10 cellular contexts compared by ENCODE assay signal in the genomic region with DNA sequence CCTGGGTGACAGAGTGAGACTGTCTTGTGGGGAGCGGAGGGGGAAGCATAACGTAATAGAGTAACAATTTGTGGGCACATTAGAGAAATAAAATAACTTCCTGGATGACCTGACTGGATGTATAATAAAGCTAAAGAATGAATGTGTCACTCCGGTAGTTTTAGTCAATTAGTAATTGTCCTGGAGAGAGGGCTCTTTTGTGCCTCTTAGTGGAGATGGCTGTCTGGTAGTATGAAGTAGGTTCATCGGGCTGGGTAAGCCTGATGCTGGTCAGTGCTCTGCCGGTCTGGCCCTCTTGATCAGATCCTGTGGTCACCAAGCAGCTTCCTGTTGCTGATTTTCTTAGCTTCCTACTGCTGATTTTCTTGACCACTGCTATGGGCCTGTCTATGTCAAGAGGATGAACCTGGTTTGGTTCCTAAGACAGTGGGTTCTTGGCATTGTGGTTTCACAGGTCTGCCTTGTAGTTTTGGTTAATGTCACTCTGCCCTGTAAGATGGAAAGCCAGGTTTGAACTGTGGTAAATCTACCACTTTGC. TPM values are rescaled to one million over a fixed set of nuclear protein-coding genes. Genes with fewer than 3 reads are reported as not detected.
A peak's percentile ranks its signal among the peaks of the same experiment; 100 is the strongest.
DNase-seq lines count a peak whose midpoint lies in the region; ATAC-seq, FAIRE-seq and TF ChIP-seq lines count a peak whose summit lies in the region.
"Had no signal": no experiment of that assay in that cellular context is flagged by ENCODE, and none has a peak within 500 bp of the region (broad histone marks: within the 10 kb centered on the region; RNA-seq: fewer than 3 reads in every experiment).

No MANE protein-coding gene starts in this region.

- peaks cover 0 to 5% (median 0%) of the 10 kb centered on the region in 3 donors for H3K36me3 ChIP-seq in pancreas
- no peaks in the 10 kb centered on the region for H3K36me3 ChIP-seq in uterus
- H3K36me3 ChIP-seq in small intestine (ENCODE audit: control insufficient read depth in 2 of 2, insufficient read depth in 2 of 2, low read length in 2 of 2), result peaks cover 2 to 7% of the 10 kb centered on the region in 2 donors

- peak overlapping the region in 1 of 4 donors; percentile 51 for H3K27ac ChIP-seq in pancreas
- no peak overlapping the region for H3K27ac ChIP-seq in uterus
- H3K27ac ChIP-seq in small intestine (ENCODE audit: low read depth in 1 of 2, low read length in 1 of 2), result no peak overlapping the region
- H3K27ac ChIP-seq: PC-9 had no signal

- H3K27ac Mint-ChIP-seq in WTC11, result peak overlapping the region; percentile 24; the same call in 1 of the 2 replicates

- H3K27me3 ChIP-seq in pancreas (no peaks in the 10 kb centered on the region), uterus (no peaks in the 10 kb centered on the region), small intestine (ENCODE audit: control insufficient read depth in 2 of 2, insufficient read depth in 2 of 2, low read length in 2 of 2) (no peaks in the 10 kb centered on the region)

- DNase-seq in WTC11 (ENCODE audit: low spot score) (no peak), pancreas (no peak), NCI-H446 (lab: John Stamatoyannopoulos, UW) (no peak), NCI-H526 (lab: John Stamatoyannopoulos, UW) (no peak), uterus (no peak), small intestine (no peak)
- DNase-seq: PC-9 had no signal

- no peaks in the 10 kb centered on the region for H3K4me1 ChIP-seq in pancreas
- no peaks in the 10 kb centered on the region for H3K4me1 ChIP-seq in uterus
- no peaks in the 10 kb centered on the region for H3K4me1 ChIP-seq in small intestine (ENCODE audit: control insufficient read depth in 2 of 2, insufficient read depth in 1 of 2, low read depth in 1 of 2, low read length in 1 of 2)

- H3K9me3 ChIP-seq in pancreas (no peaks in the 10 kb centered on the region), uterus (no peaks in the 10 kb centered on the region), small intestine (ENCODE audit: control insufficient read depth, low read depth) (no peaks in the 10 kb centered on the region)

- intact Hi-C loops in pancreas (cut with DNase I) (no loop called here), uterus (cut with DNase I; ENCODE audit: low total_unique reads) (no loop called here)

- no peak for TF ChIP-seq POLR2A in uterus (IDR thresholded peaks at IDR 0.05)

- ATAC-seq in GM19023 (IDR thresholded peaks at IDR 0.05; ENCODE audit: unreplicated experiment) (peak; percentile 58), HG02759 (IDR thresholded peaks at IDR 0.05; ENCODE audit: unreplicated experiment) (peak; percentile 69), WTC11 (no peak), pancreas (peak; percentile 32 to 61 (median 49))

- WGBS in pancreas, 2 donors, result 71 to 74% methylated on average over 5 of the region's 5 CpGs
- 82 to 91% (median 83%) methylated on average over 5 of the region's 5 CpGs for WGBS in small intestine, 3 donors

- 0 out of 2 replicates have a peak, but pooled peaks cover 3% of the 10 kb centered on the region for H3K4me1 Mint-ChIP-seq in WTC11

- no peak overlapping the region for H3K4me3 Mint-ChIP-seq in WTC11

- FAIRE-seq in pancreas (lab: Jason Lieb, UNC) (no peak), small intestine (lab: Jason Lieb, UNC) (no peak)
- FAIRE-seq: H1 had no signal

- POLR2A ChIA-PET in WTC11 (lab: Charles Lee), result no interaction called here

- H3K4me3 ChIP-seq in pancreas (no peak overlapping the region), uterus (no peak overlapping the region), small intestine (ENCODE audit: low read depth in 1 of 2, low read length in 2 of 2) (no peak overlapping the region)
- H3K4me3 ChIP-seq: PC-9 had no signal

- H3K27me3 Mint-ChIP-seq in WTC11 (ENCODE audit: low read depth), result no peaks in the 10 kb centered on the region

- H3K9me3 Mint-ChIP-seq in WTC11, result no peaks in the 10 kb centered on the region

- TF ChIP-seq CTCF in WTC11 (IDR thresholded peaks at IDR 0.05) (no peak), pancreas (IDR thresholded peaks at IDR 0.05) (no peak), uterus (IDR thresholded peaks at IDR 0.05) (no peak)

- CTCF ChIA-PET in WTC11 (lab: Charles Lee), result interaction anchor here (0.7 kb wide), 1 partner anchor 525 kb away, joined by 3 read pairs; no protein-coding TSS in a partner anchor

- H3K36me3 Mint-ChIP-seq in WTC11, result peaks cover 18% of the 10 kb centered on the region

TF ChIP-seq in WTC11, 78 proteins besides CTCF, POLR2A, EP300 and RAD21:
- TF ChIP-seq, protein P1, sequence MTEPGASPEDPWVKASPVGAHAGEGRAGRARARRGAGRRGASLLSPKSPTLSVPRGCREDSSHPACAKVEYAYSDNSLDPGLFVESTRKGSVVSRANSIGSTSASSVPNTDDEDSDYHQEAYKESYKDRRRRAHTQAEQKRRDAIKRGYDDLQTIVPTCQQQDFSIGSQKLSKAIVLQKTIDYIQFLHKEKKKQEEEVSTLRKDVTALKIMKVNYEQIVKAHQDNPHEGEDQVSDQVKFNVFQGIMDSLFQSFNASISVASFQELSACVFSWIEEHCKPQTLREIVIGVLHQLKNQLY (CRISPR knock-in tag; IDR thresholded peaks at IDR 0.05), result no peak
- TF ChIP-seq SMAD4 (CRISPR knock-in tag; IDR thresholded peaks at IDR 0.05) (no peak), EMX1 (CRISPR knock-in tag; IDR thresholded peaks at IDR 0.05) (no peak), ZNF396 (CRISPR knock-in tag; IDR thresholded peaks at IDR 0.05; ENCODE audit: borderline replicate concordance) (no peak), ZNF317 (CRISPR knock-in tag; IDR thresholded peaks at IDR 0.05; ENCODE audit: borderline replicate concordance, low read depth) (no peak), CREB1 (CRISPR knock-in tag; IDR thresholded peaks at IDR 0.05) (no peak)

RNA-seq across cellular contexts. Expression of a gene that starts 34.1 kb away (rescaled TPM):
- total RNA-seq in WTC11 (2021), result 13.9 to 15.9 TPM (median 15.3 TPM) in 3 replicates
- 10 to 100 TPM in 1 of 6 donors, 1 to 10 TPM in 5; 5.8 to 12.2 (median 7.7) TPM for total RNA-seq in pancreas
- polyA plus RNA-seq in pancreas, result 1 to 10 TPM; 4.3 to 8.7 TPM
- total RNA-seq in uterus, result 10 to 100 TPM; 14.9 to 55.3 (median 28.3) TPM
- polyA plus RNA-seq in small intestine, result 1 to 10 TPM; 6.3 to 9.2 (median 7.1) TPM
